Comparison of ENCODE assay signal across 8 cellular contexts in the genomic region with DNA sequence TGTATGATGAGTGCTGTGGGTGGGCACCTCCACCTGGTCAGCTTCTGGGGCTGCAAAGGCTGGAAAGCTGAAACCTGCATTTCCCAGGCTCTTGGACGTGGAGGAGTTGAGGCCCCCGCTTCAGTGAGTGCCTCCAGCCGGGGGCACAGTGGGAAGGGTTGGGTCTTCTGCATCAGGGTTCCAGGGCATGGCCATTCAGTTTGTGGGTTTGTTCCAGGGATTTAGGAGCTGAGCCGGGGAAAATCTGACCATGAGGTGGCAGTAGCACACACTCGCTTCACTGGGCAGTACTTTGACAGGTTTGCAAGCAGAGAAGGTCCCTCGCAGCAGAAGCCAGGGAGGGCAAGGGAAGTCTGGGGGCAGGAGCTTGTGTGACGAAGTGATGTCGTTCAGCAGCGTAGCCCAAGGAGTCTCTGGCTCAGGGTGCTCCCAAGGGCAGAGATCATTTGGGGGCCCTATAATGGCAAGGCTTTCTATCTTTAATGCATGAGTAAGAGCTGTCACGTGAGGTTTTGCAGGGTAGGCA.
A peak's percentile ranks its signal among the peaks of the same experiment; 100 is the strongest.
DNase-seq lines count a peak whose midpoint lies in the region; ATAC-seq and TF ChIP-seq lines count a peak whose summit lies in the region.

No MANE protein-coding gene starts in this region.

- H3K27me3 ChIP-seq in Caco-2 (replicated peaks; ENCODE audit: control insufficient read depth, insufficient read depth, low read length), result no peaks in the 10 kb centered on the region
- H3K27me3 ChIP-seq in HL-60 (ENCODE audit: insufficient read depth, poor library complexity, severe bottlenecking), result peaks cover 2% of the 10 kb centered on the region
- no peaks in the 10 kb centered on the region for H3K27me3 ChIP-seq in gastroesophageal sphincter
- no peaks in the 10 kb centered on the region for H3K27me3 ChIP-seq in upper lobe of left lung

- no TSS peak for BruUV-seq in Caco-2 (replicated peaks; lab: Mats Ljungman, UMichigan)

- POLR2A ChIA-PET in Caco-2 (lab: Charles Lee), result no interaction called here

- WGBS in gastroesophageal sphincter (ENCODE audit: low coverage in 1 of 2), 2 donors, result 85 to 100% methylated on average over 1 to 4 of the region's 10 CpGs
- 73 to 85% methylated on average over 6 to 10 of the region's 10 CpGs for WGBS in upper lobe of left lung, 2 donors

- H3K36me3 ChIP-seq in Caco-2 (ENCODE audit: control insufficient read depth, insufficient read depth, low read length) (no peaks in the 10 kb centered on the region), gastroesophageal sphincter (no peaks in the 10 kb centered on the region), upper lobe of left lung (no peaks in the 10 kb centered on the region)

- peaks cover 8% of the 10 kb centered on the region for H3K27me3 Mint-ChIP-seq in Caco-2 (ENCODE audit: insufficient read depth, unreplicated experiment)

- peaks cover 25% of the 10 kb centered on the region for H3K9me3 Mint-ChIP-seq in Caco-2 (ENCODE audit: unreplicated experiment)

- peaks cover 13% of the 10 kb centered on the region for H3K4me1 ChIP-seq in Caco-2
- peaks cover 0 to 21% (median 5%) of the 10 kb centered on the region in 3 donors for H3K4me1 ChIP-seq in gastroesophageal sphincter
- no peaks in the 10 kb centered on the region for H3K4me1 ChIP-seq in upper lobe of left lung

- intact Hi-C loops in Caco-2 (cut with micrococcal nuclease; ENCODE audit: unreplicated experiment), result loop anchor here (1.0 kb wide), 4 partner anchors 68 to 767 kb away; no protein-coding TSS in a partner anchor

- TF ChIP-seq POLR2A in gastroesophageal sphincter (IDR thresholded peaks at IDR 0.05), result no peak
- no peak for TF ChIP-seq POLR2A in upper lobe of left lung (IDR thresholded peaks at IDR 0.05)

- H3K4me3 ChIP-seq in Caco-2 (ENCODE audit: low read depth, low read length) (no peak overlapping the region), HL-60 (replicated peaks; ENCODE audit: insufficient read depth, low read length) (no peak overlapping the region), gastroesophageal sphincter (no peak overlapping the region), upper lobe of left lung (no peak overlapping the region)

- 0 out of 2 replicates have a peak, but pooled peaks cover 10% of the 10 kb centered on the region for H3K9me3 ChIP-seq in Caco-2
- H3K9me3 ChIP-seq in gastroesophageal sphincter, result peaks cover 0 to 8% (median 0%) of the 10 kb centered on the region in 3 donors
- H3K9me3 ChIP-seq in upper lobe of left lung, result no peaks in the 10 kb centered on the region

- CTCF ChIA-PET in Caco-2 (lab: Charles Lee), result interaction anchor here (0.5 to 1.4 kb wide), 8 partner anchors 9 to 765 kb away, joined by 3 to 22 read pairs (median 4); no protein-coding TSS in a partner anchor

- peaks cover 13% of the 10 kb centered on the region for H3K4me1 Mint-ChIP-seq in Caco-2 (ENCODE audit: low read depth, unreplicated experiment)

- peak; percentile 78 to 90 for TF ChIP-seq CTCF in Caco-2 (IDR thresholded peaks at IDR 0.05; ENCODE audit: insufficient read depth in 1 of 2, low read depth in 1 of 2, low read length in 1 of 2, severe bottlenecking in 1 of 2, unreplicated experiment in 1 of 2)
- TF ChIP-seq CTCF in HL-60 (IDR thresholded peaks at IDR 0.05; ENCODE audit: insufficient read depth, low read length), result peak; percentile 66
- peak in 1 of 4 experiments; percentile 30 for TF ChIP-seq CTCF in gastroesophageal sphincter (IDR thresholded peaks at IDR 0.05)
- TF ChIP-seq CTCF in upper lobe of left lung (IDR thresholded peaks at IDR 0.05), result peak in 2 of 6 experiments; percentile 12 to 13

- ATAC-seq in HG03139 (IDR thresholded peaks at IDR 0.05; ENCODE audit: unreplicated experiment) (no peak), gastroesophageal sphincter (no peak), GM18520 (IDR thresholded peaks at IDR 0.05; ENCODE audit: unreplicated experiment) (no peak), upper lobe of left lung (ENCODE audit: low FRiP score in 2 of 2) (no peak)

- in situ Hi-C loops in SK-MEL-5 (cut with HindIII; ENCODE audit: low pct_unique_long_range_greater_than_20kb, low sequenced_read_pairs), result no loop called here

- no peak overlapping the region for H3K27ac Mint-ChIP-seq in Caco-2 (ENCODE audit: unreplicated experiment)

- peaks cover 7% of the 10 kb centered on the region for H3K36me3 Mint-ChIP-seq in Caco-2 (ENCODE audit: insufficient read depth, unreplicated experiment)

- TF ChIP-seq EP300 in gastroesophageal sphincter (IDR thresholded peaks at IDR 0.05) (no peak), upper lobe of left lung (IDR thresholded peaks at IDR 0.05) (no peak)

- H3K27ac ChIP-seq in HL-60 (replicated peaks) (no peak overlapping the region), gastroesophageal sphincter (no peak overlapping the region), upper lobe of left lung (no peak overlapping the region)

- peak; percentile 74 to 78 for DNase-seq in Caco-2
- DNase-seq in HL-60 (ENCODE audit: low read depth in 1 of 2, low spot score in 1 of 2), result peak; percentile 12 to 23
- DNase-seq in SK-MEL-5 (ENCODE audit: low read depth, low spot score), result peak; percentile 68
- DNase-seq in iPS-NIHi7 (ENCODE audit: extremely low spot score), result peak; percentile 82
- DNase-seq in upper lobe of left lung, result no peak

- no peak overlapping the region for H3K4me3 Mint-ChIP-seq in Caco-2 (ENCODE audit: unreplicated experiment)

Comparison
In these comparisons a context has a peak if more than half of its experiments do, and no peak if none do; other contexts are left out.
1. DNase-seq: peak in Caco-2 (2 of 2), HL-60 (2 of 2), SK-MEL-5 (single experiment) and iPS-NIHi7 (single experiment); none in upper lobe of left lung (0 of 2).